Comparison of ENCODE assay signal across 28 cellular contexts in the genomic region with DNA sequence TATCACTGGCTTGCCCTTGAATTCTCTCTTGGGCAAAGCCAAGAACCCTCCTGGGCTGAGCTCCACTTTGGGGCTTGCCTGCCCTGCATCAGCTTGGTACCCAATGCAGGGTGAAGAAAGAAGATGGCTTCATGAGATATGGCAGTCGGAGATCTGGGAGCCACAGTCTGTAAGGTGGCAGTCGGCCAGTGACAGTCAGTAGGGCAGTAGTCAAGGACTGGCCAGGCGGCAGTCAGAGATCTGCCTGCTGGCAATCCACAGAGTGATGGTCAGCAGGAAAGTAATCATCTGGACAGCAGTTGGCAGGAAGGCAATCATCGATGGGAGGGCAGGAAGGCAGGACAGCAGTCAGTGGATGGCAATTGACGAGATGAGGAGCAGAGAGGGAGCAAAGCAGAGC. TPM values are rescaled to one million over a fixed set of nuclear protein-coding genes. Genes with fewer than 3 reads are reported as not detected.
DNase-seq lines count a peak whose midpoint lies in the region; ATAC-seq, FAIRE-seq and TF ChIP-seq lines count a peak whose summit lies in the region.
"Had no signal": no experiment of that assay in that cellular context is flagged by ENCODE, and none has a peak within 500 bp of the region (broad histone marks: within the 10 kb centered on the region; RNA-seq: fewer than 3 reads in every experiment).

No MANE protein-coding gene starts in this region.

- no peak for TF ChIP-seq EP300 in A549 (IDR thresholded peaks at IDR 0.05)
- TF ChIP-seq EP300 in SK-N-SH (IDR thresholded peaks at IDR 0.05; ENCODE audit: borderline replicate concordance in 1 of 2, low read depth in 1 of 2, low read length in 1 of 2): peak in 1 of 2 experiments; percentile 46; a peak in 1 of 4 replicates
- TF ChIP-seq EP300 in esophagus muscularis mucosa (IDR thresholded peaks at IDR 0.05): no peak

- H3K27me3 ChIP-seq in SK-N-SH (ENCODE audit: insufficient read depth) (no peaks in the 10 kb centered on the region), esophagus muscularis mucosa (no peaks in the 10 kb centered on the region), neural progenitor cell (no peaks in the 10 kb centered on the region), uterus (no peaks in the 10 kb centered on the region)
- H3K27me3 ChIP-seq: BLaER1 treated with 17β-estradiol and CSF1 and Interleukin-3, amounts not matched to agents 10 nM and 100 nM had no signal

- DNase-seq in A549 (ENCODE audit: low read depth in 1 of 2, low spot score in 1 of 2): no peak
- peak; percentile 74 for DNase-seq in SK-N-SH
- peak; percentile 89 for DNase-seq in esophagus muscularis mucosa (ENCODE audit: extremely low spot score)
- no peak for DNase-seq in neural progenitor cell (ENCODE audit: low spot score)
- no peak for DNase-seq in ureter (ENCODE audit: low spot score)
- DNase-seq in mucosa of descending colon: no peak
- DNase-seq in NCI-H2227 treated with DMSO at 0.1 percent for 48 hours (lab: John Stamatoyannopoulos, UW): no peak
- DNase-seq in uterus: no peak
- DNase-seq: AML-193; CD4-positive, alpha-beta T cell; GM23248; KBM-7; MV-4-11; NCI-H1105; NCI-H1436 treated with DMSO at 0.1 percent for 48 hours; NCI-H1930; NCI-H2107; NCI-H446 treated with DMSO at 0.1 percent for 48 hours; NCI-H526 treated with DMSO at 0.1 percent for 48 hours; OCI-M1 had no signal

- no peak overlapping the region for H2AFZ ChIP-seq in SK-N-SH (ENCODE audit: low read depth)
- peak overlapping the region; percentile 31 for H2AFZ ChIP-seq in neural progenitor cell (replicated peaks)
- H2AFZ ChIP-seq: GM23248 had no signal

- H3K79me2 ChIP-seq in SK-N-SH (ENCODE audit: insufficient read depth) (no peaks in the 10 kb centered on the region), neural progenitor cell (ENCODE audit: low read depth) (no peaks in the 10 kb centered on the region)

- H3K9me2 ChIP-seq in SK-N-SH: no peaks in the 10 kb centered on the region

- TF ChIP-seq CTCF in A549 (IDR thresholded peaks at IDR 0.05): no peak
- TF ChIP-seq CTCF in SK-N-SH (IDR thresholded peaks at IDR 0.05): no peak
- no peak for TF ChIP-seq CTCF in esophagus muscularis mucosa (IDR thresholded peaks at IDR 0.05)
- no peak for TF ChIP-seq CTCF in neural progenitor cell (IDR thresholded peaks at IDR 0.05)
- TF ChIP-seq CTCF in mucosa of descending colon (IDR thresholded peaks at IDR 0.05): no peak
- no peak for TF ChIP-seq CTCF in uterus (IDR thresholded peaks at IDR 0.05)

- no peak overlapping the region for H3K27ac Mint-ChIP-seq in neural progenitor cell
- H3K27ac Mint-ChIP-seq: CD4-positive, alpha-beta T cell; H9 had no signal

- H3K36me3 ChIP-seq in SK-N-SH (replicated peaks in 1 of 2; ENCODE audit: control insufficient read depth in 1 of 2, insufficient read depth in 2 of 2, low read length in 1 of 2): no peaks in the 10 kb centered on the region
- no peaks in the 10 kb centered on the region for H3K36me3 ChIP-seq in esophagus muscularis mucosa
- H3K36me3 ChIP-seq in neural progenitor cell: no peaks in the 10 kb centered on the region
- H3K36me3 ChIP-seq in mucosa of descending colon (ENCODE audit: low read depth): no peaks in the 10 kb centered on the region
- no peaks in the 10 kb centered on the region for H3K36me3 ChIP-seq in uterus
- H3K36me3 ChIP-seq: BLaER1 treated with 17β-estradiol and CSF1 and Interleukin-3, amounts not matched to agents 10 nM and 100 nM had no signal

- H3K9ac ChIP-seq in SK-N-SH (no peak overlapping the region), neural progenitor cell (no peak overlapping the region)
- H3K9ac ChIP-seq: BLaER1 treated with 17β-estradiol and CSF1 and Interleukin-3, amounts not matched to agents 10 nM and 100 nM; GM23248 had no signal

- H3K27ac ChIP-seq in A549 (no peak overlapping the region), SK-N-SH (ENCODE audit: low read depth in 2 of 2, low read length in 1 of 2) (peak overlapping the region in 1 of 2 experiments; percentile 94; a peak in 2 of 4 replicates), esophagus muscularis mucosa (replicated peaks in 1 of 4) (no peak overlapping the region), neural progenitor cell (no peak overlapping the region), uterus (no peak overlapping the region)
- H3K27ac ChIP-seq: BLaER1 treated with 17β-estradiol and CSF1 and Interleukin-3, amounts not matched to agents 10 nM and 100 nM; GM23248 had no signal

- intact Hi-C loops in esophagus muscularis mucosa (cut with DNase I) (no loop called here), mucosa of descending colon (cut with DNase I, micrococcal nuclease) (no loop called here), uterus (cut with DNase I; ENCODE audit: low total_unique reads) (no loop called here)

- POLR2A ChIA-PET in A549 (lab: Yijun Ruan, JAX) (no interaction called here), SK-N-SH (lab: Yijun Ruan, JAX) (interaction anchor here (0.6 to 1.7 kb wide), 2 partner anchors 13 to 33 kb away, joined by 4 to 10 read pairs; partner anchors contain the start of gene CNNM1)

- TF ChIP-seq POLR2A in A549 (IDR thresholded peaks at IDR 0.05; ENCODE audit: low read length): no peak
- no peak for TF ChIP-seq POLR2A in esophagus muscularis mucosa (IDR thresholded peaks at IDR 0.05; ENCODE audit: low read depth)
- TF ChIP-seq POLR2A in uterus (IDR thresholded peaks at IDR 0.05): no peak

- H3K4me3 ChIP-seq in A549 (no peak overlapping the region), SK-N-SH (ENCODE audit: low read depth in 2 of 2, low read length in 1 of 2) (no peak overlapping the region), esophagus muscularis mucosa (no peak overlapping the region), neural progenitor cell (no peak overlapping the region), mucosa of descending colon (no peak overlapping the region), uterus (no peak overlapping the region)
- H3K4me3 ChIP-seq: BLaER1 treated with 17β-estradiol and CSF1 and Interleukin-3, amounts not matched to agents 10 nM and 100 nM; GM23248 had no signal

- ATAC-seq in A549: peak; percentile 26 to 37; a peak in 4 of 6 replicates
- no peak for ATAC-seq in mucosa of descending colon

- H3K4me1 Mint-ChIP-seq in neural progenitor cell: no peaks in the 10 kb centered on the region
- H3K4me1 Mint-ChIP-seq: H9 had no signal

- TF ChIP-seq RAD21 in A549 (conservative IDR thresholded peaks at IDR 0.05 in 1 of 2, IDR thresholded peaks at IDR 0.05 in 1 of 2): no peak
- TF ChIP-seq RAD21 in SK-N-SH (IDR thresholded peaks at IDR 0.05; ENCODE audit: low read length): no peak; the same call in 1 of the 2 replicates

- H3K36me3 Mint-ChIP-seq in neural progenitor cell: no peaks in the 10 kb centered on the region

- H3F3A ChIP-seq in SK-N-SH (replicated peaks; ENCODE audit: insufficient read depth) (no peaks in the 10 kb centered on the region), neural progenitor cell (ENCODE audit: low read depth) (no peaks in the 10 kb centered on the region)

- FAIRE-seq in A549 (lab: Jason Lieb, UNC): no peak
- FAIRE-seq: D721Med, GM18507, HTR-8/SVneo, RCC 7860 had no signal

- no peaks in the 10 kb centered on the region for H4K20me1 ChIP-seq in SK-N-SH (ENCODE audit: insufficient read depth)
- H4K20me1 ChIP-seq in neural progenitor cell (ENCODE audit: low read depth): no peaks in the 10 kb centered on the region
- H4K20me1 ChIP-seq: BLaER1 treated with 17β-estradiol and CSF1 and Interleukin-3, amounts not matched to agents 10 nM and 100 nM had no signal

- H3K4me2 ChIP-seq in A549: no peak overlapping the region
- no peak overlapping the region for H3K4me2 ChIP-seq in SK-N-SH
- H3K4me2 ChIP-seq in neural progenitor cell: no peak overlapping the region
- H3K4me2 ChIP-seq: BLaER1 treated with 17β-estradiol and CSF1 and Interleukin-3, amounts not matched to agents 10 nM and 100 nM had no signal

- H3K27me3 Mint-ChIP-seq in neural progenitor cell (ENCODE audit: insufficient read depth, low read depth): no peaks in the 10 kb centered on the region

- H3K9me3 Mint-ChIP-seq in neural progenitor cell: no peaks in the 10 kb centered on the region
- H3K9me3 Mint-ChIP-seq: CD4-positive, alpha-beta T cell; H9 had no signal

- 45% methylated on average over 5 of the region's 5 CpGs for WGBS in A549 (ENCODE audit: missing lambda C conversion rate)
- WGBS in SK-N-SH (ENCODE audit: low lambda C conversion rate): 11% methylated on average over 5 of the region's 5 CpGs
- WGBS in esophagus muscularis mucosa: 58% methylated on average over 5 of the region's 5 CpGs

- H3K4me1 ChIP-seq in A549: no peaks in the 10 kb centered on the region
- peaks cover 0 to 16% of the 10 kb centered on the region in 2 experiments; a peak in 2 of 4 replicates for H3K4me1 ChIP-seq in SK-N-SH (ENCODE audit: control insufficient read depth in 1 of 2, insufficient read depth in 2 of 2, low read depth in 1 of 2, low read length in 1 of 2)
- peaks cover 0 to 10% (median 5%) of the 10 kb centered on the region in 4 donors for H3K4me1 ChIP-seq in esophagus muscularis mucosa
- no peaks in the 10 kb centered on the region for H3K4me1 ChIP-seq in neural progenitor cell
- H3K4me1 ChIP-seq in mucosa of descending colon (ENCODE audit: low read depth): no peaks in the 10 kb centered on the region
- no peaks in the 10 kb centered on the region for H3K4me1 ChIP-seq in uterus
- H3K4me1 ChIP-seq: BLaER1 treated with 17β-estradiol and CSF1 and Interleukin-3, amounts not matched to agents 10 nM and 100 nM had no signal

- CTCF ChIA-PET in A549 (lab: Yijun Ruan, JAX): no interaction called here
- CTCF ChIA-PET in SK-N-SH (lab: Yijun Ruan, JAX): interaction anchor here (1.6 kb wide), 1 partner anchor 20 kb away, joined by 7 read pairs; no protein-coding TSS in a partner anchor

- H3K4me3 Mint-ChIP-seq in neural progenitor cell: no peak overlapping the region
- H3K4me3 Mint-ChIP-seq: CD4-positive, alpha-beta T cell; H9 had no signal

- H3K9me3 ChIP-seq in A549 (no peaks in the 10 kb centered on the region), SK-N-SH (no peaks in the 10 kb centered on the region), esophagus muscularis mucosa (no peaks in the 10 kb centered on the region), neural progenitor cell (ENCODE audit: low read depth) (no peaks in the 10 kb centered on the region), mucosa of descending colon (no peaks in the 10 kb centered on the region), uterus (no peaks in the 10 kb centered on the region)
- H3K9me3 ChIP-seq: BLaER1 treated with 17β-estradiol and CSF1 and Interleukin-3, amounts not matched to agents 10 nM and 100 nM had no signal

RNA-seq across cellular contexts. Expression of gene CNNM1, which starts 32.6 kb away (rescaled TPM):
- polyA plus RNA-seq in A549 (2011; rRNA removed) (14.2 and 17.0 TPM in 2 replicates), A549 (2017; fragmentation: RNase III; extraction: RNeasy Plus Mini Kit Qiagen cat#74134 plus additional on column Dnase treatment) (12.5 to 17.7 TPM (median 17.5 TPM) in 3 replicates), SK-N-SH (2012; rRNA removed) (0.12 and 0.16 TPM in 2 replicates)
- 9.8 and 13.4 TPM in 2 replicates for polyA plus RNA-seq in A549 (2012; cell fraction: cytosol; rRNA removed)
- polyA plus RNA-seq in A549 (2012; cell fraction: nucleus; rRNA removed): 13.9 and 16.4 TPM in 2 replicates
- polyA minus RNA-seq in A549 (2011; rRNA and poly(A)+ RNA removed): 19.2 and 22.0 TPM in 2 replicates
- polyA plus RNA-seq in SK-N-SH (2012; cell fraction: cytosol; rRNA removed): 0.09 and 0.20 TPM in 2 replicates
- 0.12 and 0.13 TPM in 2 replicates for polyA plus RNA-seq in SK-N-SH (2012; cell fraction: nucleus; rRNA removed)
- total RNA-seq in esophagus muscularis mucosa (1 to 10 TPM; 1.7 to 3.4 (median 2.7) TPM), neural progenitor cell (ENCODE audit: low replicate concordance) (0.56 and 1.1 TPM in 2 replicates), ureter (1.1 TPM), mucosa of descending colon (1 to 10 TPM in 1 of 3 donors, under 1 TPM in 2; 0.24 to 1.2 (median 0.38) TPM), uterus (1 to 10 TPM in 2 of 4 donors, under 1 TPM in 1, not detected in 1; 0.88 to 1.7 (median 1.5) TPM)
- total RNA-seq: A172, MCF 10A had no signal

Comparison
In these comparisons a context has a peak if more than half of its experiments do, and no peak if none do; other contexts are left out.
1. DNase-seq: peak in SK-N-SH (single experiment) and esophagus muscularis mucosa (single experiment); none in A549 (0 of 2), neural progenitor cell (single experiment), ureter (single experiment), mucosa of descending colon (0 of 3), NCI-H2227 treated with DMSO at 0.1 percent for 48 hours (single experiment) and uterus (0 of 2).
2. Of the 12 proteins assayed by ChIP-seq in both A549 and SK-N-SH: peak only in A549: none; only in SK-N-SH: RCOR1; in both: none; in neither: 10; mixed calls (peak in some experiments, not most) for 1.